1 cellular context compared by ENCODE assay signal in the genomic region with DNA sequence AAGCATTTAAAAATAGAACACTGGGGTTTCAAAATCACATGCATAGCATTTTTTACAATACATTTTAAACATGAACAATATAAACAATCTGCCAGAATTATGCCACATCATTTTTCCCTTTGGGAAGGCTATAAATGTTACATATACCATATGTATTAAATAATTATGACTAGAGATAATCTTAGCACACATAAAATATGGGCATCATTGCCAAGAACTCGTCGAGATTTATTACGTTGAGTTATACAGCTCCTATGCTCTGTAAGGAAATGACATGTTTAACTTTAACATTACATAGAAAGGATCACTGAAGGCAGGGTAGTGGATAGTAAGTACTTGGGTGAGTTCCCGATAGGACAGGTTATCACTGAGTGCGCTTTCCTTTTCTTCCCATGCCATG.
TF ChIP-seq lines count a peak whose summit lies in the region.

No MANE protein-coding gene starts in this region.

TF ChIP-seq in SK-N-SH, 30 proteins besides CTCF, POLR2A, EP300 and RAD21 (continued from another document):
- TF ChIP-seq FOXJ3 (CRISPR knock-in tag; IDR thresholded peaks at IDR 0.05), result no peak
- TF ChIP-seq NFIC (IDR thresholded peaks at IDR 0.05; ENCODE audit: borderline replicate concordance), result no peak
- no peak for TF ChIP-seq ELF1 (IDR thresholded peaks at IDR 0.05)
- no peak for TF ChIP-seq RXRA (IDR thresholded peaks at IDR 0.05; ENCODE audit: borderline replicate concordance, low read depth)
- no peak for TF ChIP-seq EZH2phosphoT487 (IDR thresholded peaks at IDR 0.05; ENCODE audit: borderline replicate concordance, low read depth)
